25 cellular contexts compared by ENCODE assay signal in the genomic region with DNA sequence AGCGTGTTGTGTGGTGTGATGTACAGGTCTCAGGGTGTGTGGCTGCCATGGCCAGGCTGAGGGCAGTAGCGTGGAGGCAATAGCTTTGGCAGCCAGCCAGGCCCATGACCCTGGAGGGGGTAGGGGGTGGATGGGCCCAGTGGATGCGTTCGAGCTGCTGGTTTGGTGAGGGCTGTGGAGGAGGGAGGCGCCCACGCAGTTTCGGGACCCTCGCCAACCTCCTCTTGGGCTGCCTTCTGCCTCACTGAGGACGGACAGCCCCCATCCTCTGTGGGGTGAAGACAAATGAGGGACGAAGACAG.
"Had no signal": no experiment of that assay in that cellular context is flagged by ENCODE, and none has a peak within 500 bp of the region (broad histone marks: within the 10 kb centered on the region; RNA-seq: fewer than 3 reads in every experiment).

No MANE protein-coding gene starts in this region.

- H3K36me3 Mint-ChIP-seq: activated naive CD4-positive, alpha-beta T cell treated with anti-CD3 and anti-CD28 coated beads, Interleukin-2, amount 50 U/mL, for 24 hours; memory B cell; natural killer cell; stimulated activated naive B cell treated with anti-CD40 and anti-IgM and Interleukin-4, amounts not matched to agents 10 μg/mL and 1 μg/mL and 100 μg/mL, for 72 hours had no signal

- DNase-seq: activated B cell treated with CpG ODN at 0.5 μM for 24 hours; activated CD4-positive, alpha-beta T cell treated with anti-CD3 and anti-CD28 coated beads, Interleukin-2, amount 10 ng/mL, durations not matched to agents 24 days and 14 days; activated CD8-positive, alpha-beta memory T cell treated with anti-CD3 and anti-CD28 coated beads, Interleukin-2, amount 50 U/mL, for 4 hours; activated CD8-positive, alpha-beta T cell treated with anti-CD3 and anti-CD28 coated beads, Interleukin-2, amount 10 ng/mL, durations not matched to agents 7 days and 5 days; activated effector memory CD4-positive, alpha-beta T cell treated with anti-CD3 and anti-CD28 coated beads, Interleukin-2, amount 50 U/mL, for 16 hours; activated T-cell treated with anti-CD3 and anti-CD28 coated beads, Interleukin-2, amount 50 U/mL, for 48 hours; amygdala; cerebellar nuclear complex; effector memory CD4-positive, alpha-beta T cell; foreskin keratinocyte; glutamatergic neuron; hypothalamus; left ventricle myocardium superior; natural killer cell; stimulated activated CD4-positive, alpha-beta T cell treated with anti-CD3 and anti-CD28 coated beads, Interleukin-15, amount 100 ng/mL, for 24 hours; stimulated activated CD4-positive, alpha-beta T cell treated with anti-CD3 and anti-CD28 coated beads, Interleukin-4, amount 100 ng/mL, for 1 hour; stimulated activated naive B cell treated with anti-CD40 and anti-IgM and Interleukin-4, amounts not matched to agents 10 μg/mL and 1 μg/mL and 100 μg/mL, for 72 hours; T-helper 2 cell had no signal

- H3K4me3 ChIP-seq: right atrium auricular region, skin epidermis, upper lobe of left lung had no signal

- H3K27ac Mint-ChIP-seq: activated B cell treated with CpG ODN at 0.5 μM for 24 hours; activated CD4-positive, alpha-beta T cell treated with anti-CD3 and anti-CD28 coated beads, Interleukin-2, amount 10 ng/mL, durations not matched to agents 24 days and 14 days; activated CD8-positive, alpha-beta T cell treated with anti-CD3 and anti-CD28 coated beads, Interleukin-2, amount 10 ng/mL, durations not matched to agents 7 days and 5 days; activated naive CD4-positive, alpha-beta T cell treated with anti-CD3 and anti-CD28 coated beads, Interleukin-2, amount 50 U/mL, for 24 hours; dendritic cell treated with granulocyte-macrophage colony-stimulating factor and Interleukin-4, amounts not matched to agents 40 ng/mL and 50 ng/mL, for 4 days; memory B cell; progenitor cell of endocrine pancreas; stimulated activated naive B cell treated with anti-CD40 and anti-IgM and Interleukin-4, amounts not matched to agents 10 μg/mL and 1 μg/mL and 100 μg/mL, for 72 hours had no signal

- H3K27me3 ChIP-seq: right atrium auricular region, upper lobe of left lung had no signal

- H3K36me3 ChIP-seq: right atrium auricular region, upper lobe of left lung had no signal

- H3K4me3 Mint-ChIP-seq: activated B cell treated with CpG ODN at 0.5 μM for 24 hours; activated CD4-positive, alpha-beta T cell treated with anti-CD3 and anti-CD28 coated beads, Interleukin-2, amount 10 ng/mL, durations not matched to agents 24 days and 14 days; activated CD8-positive, alpha-beta T cell treated with anti-CD3 and anti-CD28 coated beads, Interleukin-2, amount 10 ng/mL, durations not matched to agents 7 days and 5 days; activated naive CD4-positive, alpha-beta T cell treated with anti-CD3 and anti-CD28 coated beads, Interleukin-2, amount 50 U/mL, for 24 hours; dendritic cell treated with granulocyte-macrophage colony-stimulating factor and Interleukin-4, amounts not matched to agents 40 ng/mL and 50 ng/mL, for 4 days; memory B cell; natural killer cell; stimulated activated naive B cell treated with anti-CD40 and anti-IgM and Interleukin-4, amounts not matched to agents 10 μg/mL and 1 μg/mL and 100 μg/mL, for 72 hours had no signal

- H3K27ac ChIP-seq: foreskin keratinocyte, skin epidermis, upper lobe of left lung had no signal

- ATAC-seq: activated CD8-positive, alpha-beta T cell treated with anti-CD3 and anti-CD28 coated beads, Interleukin-2, amount 10 ng/mL, durations not matched to agents 7 days and 5 days; foreskin keratinocyte; left ventricle myocardium superior; stimulated activated naive B cell treated with anti-CD40 and anti-IgM and Interleukin-4, amounts not matched to agents 10 μg/mL and 1 μg/mL and 100 μg/mL, for 72 hours had no signal

- H3K4me1 Mint-ChIP-seq: activated B cell treated with CpG ODN at 0.5 μM for 24 hours; activated naive CD4-positive, alpha-beta T cell treated with anti-CD3 and anti-CD28 coated beads, Interleukin-2, amount 50 U/mL, for 24 hours; memory B cell; natural killer cell had no signal

- H3K9me3 ChIP-seq: right atrium auricular region, upper lobe of left lung had no signal

- H3K9me3 Mint-ChIP-seq: activated B cell treated with CpG ODN at 0.5 μM for 24 hours; activated CD4-positive, alpha-beta T cell treated with anti-CD3 and anti-CD28 coated beads, Interleukin-2, amount 10 ng/mL, durations not matched to agents 24 days and 14 days; activated naive CD4-positive, alpha-beta T cell treated with anti-CD3 and anti-CD28 coated beads, Interleukin-2, amount 50 U/mL, for 24 hours; dendritic cell treated with granulocyte-macrophage colony-stimulating factor and Interleukin-4, amounts not matched to agents 40 ng/mL and 50 ng/mL, for 4 days; memory B cell; natural killer cell; stimulated activated naive B cell treated with anti-CD40 and anti-IgM and Interleukin-4, amounts not matched to agents 10 μg/mL and 1 μg/mL and 100 μg/mL, for 72 hours had no signal

- H3K4me1 ChIP-seq: foreskin keratinocyte had no signal

- H3K27me3 Mint-ChIP-seq: activated CD4-positive, alpha-beta T cell treated with anti-CD3 and anti-CD28 coated beads, Interleukin-2, amount 10 ng/mL, durations not matched to agents 24 days and 14 days; activated naive CD4-positive, alpha-beta T cell treated with anti-CD3 and anti-CD28 coated beads, Interleukin-2, amount 50 U/mL, for 24 hours; progenitor cell of endocrine pancreas had no signal
